In genomic region chr22:20020533-20021195, GRCh38 we compare ENCODE assay signal across 8 cellular contexts. TPM values are rescaled to one million over a fixed set of nuclear protein-coding genes. Genes with fewer than 3 reads are reported as not detected.
DNase-seq lines count a peak whose midpoint lies in the region; ATAC-seq, FAIRE-seq and TF ChIP-seq lines count a peak whose summit lies in the region.

Gene TANGO2 (plus strand): TSS chr22:20021110. CDS start chr22:20036799, 15,689 bp downstream.

- peaks cover 6% of the 10 kb centered on the region for H3K36me3 ChIP-seq in right atrium auricular region

- H3K9me3 ChIP-seq in right atrium auricular region: no peaks in the 10 kb centered on the region

- peak; percentile 98 for DNase-seq in GM12891 (ENCODE audit: insufficient read length, low spot score)
- DNase-seq in NCI-H1694 treated with DMSO at 0.1 percent for 48 hours (lab: John Stamatoyannopoulos, UW): peak; percentile 60
- peak; percentile 87 to 97 (median 90) for DNase-seq in T-helper 2 cell
- DNase-seq in amygdala (lab: John Stamatoyannopoulos, UW): peak in 55 of 56 donors; percentile 44 to 95 (median 81)
- DNase-seq in right atrium auricular region (ENCODE audit: low spot score): peak; percentile 91
- peak; percentile 91 for DNase-seq in putamen (ENCODE audit: low spot score)
- DNase-seq in urothelium cell line (ENCODE audit: low spot score): peak; percentile 100

- FAIRE-seq in GM12891 (lab: Jason Lieb, UNC): peak; percentile 98
- peak; percentile 99 for FAIRE-seq in urothelium cell line (lab: Jason Lieb, UNC)

- TF ChIP-seq CTCF in right atrium auricular region (IDR thresholded peaks at IDR 0.05): no peak

- peak within 1 kb of the TSS; percentile 93 to 99 for H3K4me3 ChIP-seq in right atrium auricular region

- H3K27me3 ChIP-seq in right atrium auricular region: no peaks in the 10 kb centered on the region

- H3K27ac ChIP-seq in right atrium auricular region: peak within 1 kb of the TSS; percentile 95 to 99

- peaks cover 0 to 53% of the 10 kb centered on the region in 2 donors for H3K4me1 ChIP-seq in right atrium auricular region

- ATAC-seq in HG02870 (IDR thresholded peaks at IDR 0.05; ENCODE audit: unreplicated experiment): peak; percentile 64

- peak; percentile 84 for TF ChIP-seq POLR2A in GM12891 (IDR thresholded peaks at IDR 0.05; ENCODE audit: low read depth, low read length)

TF ChIP-seq in GM12891, 5 proteins besides CTCF, POLR2A, EP300 and RAD21:
- no peak for TF ChIP-seq PAX5 (IDR thresholded peaks at IDR 0.05; ENCODE audit: insufficient read depth, low read length, severe bottlenecking)
- TF ChIP-seq SPI1 (IDR thresholded peaks at IDR 0.05; ENCODE audit: low read depth, low read length): no peak
- TF ChIP-seq POLR2AphosphoS5 (IDR thresholded peaks at IDR 0.05; ENCODE audit: low read depth, low read length): peak; percentile 62
- peak; percentile 51; the same call in 1 of the 2 replicates for TF ChIP-seq TAF1 (IDR thresholded peaks at IDR 0.05; ENCODE audit: low read depth, low read length)
- TF ChIP-seq POU2F2 (IDR thresholded peaks at IDR 0.05; ENCODE audit: low read depth, low read length): no peak

RNA-seq across cellular contexts. Expression of gene TANGO2, which starts in this region (rescaled TPM):
- polyA plus RNA-seq in GM12891 (2012; ENCODE audit: low read depth, missing spikeins): 11.5 TPM
- total RNA-seq in right atrium auricular region: 100 to 1,000 TPM in 1 of 2 donors, 10 to 100 TPM in 1; 95.2 to 101 TPM

Comparison
In these comparisons a context has a peak if more than half of its experiments do, and no peak if none do; other contexts are left out.
1. Peak in every context shown above with its lines: DNase-seq, ATAC-seq, H3K4me3 ChIP-seq and H3K27ac ChIP-seq.